Comparison of ENCODE assay signal across 8 cellular contexts in the genomic region with DNA sequence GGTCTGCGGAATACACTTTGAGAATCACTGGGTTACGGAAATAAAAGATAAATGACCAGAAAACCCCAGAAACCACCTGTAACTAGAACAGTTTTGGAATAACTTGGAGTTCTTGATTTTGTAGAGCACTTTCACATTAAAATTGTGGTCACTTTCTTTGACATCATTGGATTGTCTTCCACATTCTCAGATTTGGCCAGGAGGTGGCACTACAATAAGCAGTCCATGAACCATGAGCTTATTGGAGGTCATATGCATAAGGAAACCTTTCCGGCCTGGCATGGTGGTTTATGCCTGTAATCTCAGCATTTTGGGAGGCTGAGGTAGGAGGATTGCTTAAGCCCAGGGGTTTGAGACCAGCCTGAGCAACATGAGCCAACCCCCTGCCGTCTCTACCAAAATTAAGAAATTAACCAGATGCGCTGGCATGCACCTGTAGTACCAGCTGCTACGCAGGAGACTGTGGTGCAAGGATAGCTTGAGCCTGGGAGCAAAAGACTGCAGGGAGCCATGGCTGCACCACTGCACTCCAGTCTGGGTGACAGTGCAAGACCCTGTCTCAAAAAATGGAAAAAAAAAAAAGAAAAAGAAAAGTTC.
DNase-seq lines count a peak whose midpoint lies in the region; ATAC-seq and TF ChIP-seq lines count a peak whose summit lies in the region.

No MANE protein-coding gene starts in this region.

- no peaks in the 10 kb centered on the region for H3K9me3 ChIP-seq in CD4-positive, CD25-positive, alpha-beta regulatory T cell (ENCODE audit: control insufficient read depth in 2 of 2, low read length in 2 of 2)

- no peaks in the 10 kb centered on the region for H3K4me1 Mint-ChIP-seq in CD4-positive, CD25-positive, alpha-beta regulatory T cell
- no peaks in the 10 kb centered on the region for H3K4me1 Mint-ChIP-seq in T-cell
- no peaks in the 10 kb centered on the region for H3K4me1 Mint-ChIP-seq in endothelial cell (ENCODE audit: unreplicated experiment)

- H3K27me3 ChIP-seq in CD4-positive, CD25-positive, alpha-beta regulatory T cell (ENCODE audit: control insufficient read depth, insufficient read depth, low read length) = peaks cover 2% of the 10 kb centered on the region

- H3K4me3 Mint-ChIP-seq in CD4-positive, CD25-positive, alpha-beta regulatory T cell = no peak overlapping the region
- H3K4me3 Mint-ChIP-seq in T-cell = no peak overlapping the region
- no peak overlapping the region for H3K4me3 Mint-ChIP-seq in endothelial cell (ENCODE audit: unreplicated experiment)

- H3K36me3 Mint-ChIP-seq in CD4-positive, CD25-positive, alpha-beta regulatory T cell = no peaks in the 10 kb centered on the region
- H3K36me3 Mint-ChIP-seq in T-cell (no peaks in the 10 kb centered on the region), endothelial cell (ENCODE audit: low read depth, unreplicated experiment) (no peaks in the 10 kb centered on the region)

- H3K36me3 ChIP-seq in CD4-positive, CD25-positive, alpha-beta regulatory T cell (ENCODE audit: control insufficient read depth, insufficient read depth, low read length) = no peaks in the 10 kb centered on the region

- TF ChIP-seq CTCF in endothelial cell (IDR thresholded peaks at IDR 0.05; ENCODE audit: unreplicated experiment) = peak; percentile 61

- no peaks in the 10 kb centered on the region for H3K9me3 Mint-ChIP-seq in CD4-positive, CD25-positive, alpha-beta regulatory T cell
- H3K9me3 Mint-ChIP-seq in T-cell = no peaks in the 10 kb centered on the region
- H3K9me3 Mint-ChIP-seq in endothelial cell (ENCODE audit: unreplicated experiment) = no peaks in the 10 kb centered on the region

- no peak overlapping the region for H3K27ac ChIP-seq in CD4-positive, CD25-positive, alpha-beta regulatory T cell (ENCODE audit: insufficient read depth, low read length, poor library complexity, severe bottlenecking)

- POLR2A ChIA-PET in T-cell (lab: Charles Lee) = no interaction called here

- H3K4me1 ChIP-seq in CD4-positive, CD25-positive, alpha-beta regulatory T cell (ENCODE audit: control insufficient read depth, insufficient read depth, low read length, poor library complexity, severe bottlenecking) = no peaks in the 10 kb centered on the region

- no peak for ATAC-seq in CD4-positive, CD25-positive, alpha-beta regulatory T cell (ENCODE audit: low read depth in 2 of 2)
- peak; percentile 74 for ATAC-seq in GM18508 (IDR thresholded peaks at IDR 0.05; ENCODE audit: insufficient read depth, unreplicated experiment)
- peak; percentile 77 for ATAC-seq in HG03520 (IDR thresholded peaks at IDR 0.05; ENCODE audit: unreplicated experiment)
- no peak for ATAC-seq in T-cell (replicated peaks in 1 of 4)
- no peak for ATAC-seq in HG03025 (IDR thresholded peaks at IDR 0.05; ENCODE audit: low FRiP score, unreplicated experiment)

- no peak overlapping the region for H3K4me3 ChIP-seq in CD4-positive, CD25-positive, alpha-beta regulatory T cell (ENCODE audit: low read depth, low read length)

- DNase-seq in CD4-positive, CD25-positive, alpha-beta regulatory T cell = peak in 2 of 3 donors; percentile 12 to 53
- DNase-seq in T-cell = peak in 24 of 34 experiments; percentile 0 to 29 (median 10)
- peak; percentile 40 for DNase-seq in endothelial cell (ENCODE audit: low spot score)
- peak; percentile 8 for DNase-seq in non-pigmented ciliary epithelial cell (ENCODE audit: low read depth)
- DNase-seq in islet precursor cell = no peak

- H3K27ac Mint-ChIP-seq in CD4-positive, CD25-positive, alpha-beta regulatory T cell = no peak overlapping the region
- H3K27ac Mint-ChIP-seq in T-cell = no peak overlapping the region
- no peak overlapping the region for H3K27ac Mint-ChIP-seq in endothelial cell (ENCODE audit: unreplicated experiment)

- CTCF ChIA-PET in T-cell (lab: Charles Lee) = interaction anchor here (0.8 to 1.3 kb wide), 5 partner anchors 13 to 782 kb away, joined by 3 to 12 read pairs (median 5); partner anchors contain the start of gene CAND1 (in 1 of the 2)

- H3K27me3 Mint-ChIP-seq in CD4-positive, CD25-positive, alpha-beta regulatory T cell = peaks cover 21% of the 10 kb centered on the region
- peaks cover 4 to 17% of the 10 kb centered on the region in 2 donors for H3K27me3 Mint-ChIP-seq in T-cell
- no peaks in the 10 kb centered on the region for H3K27me3 Mint-ChIP-seq in endothelial cell (ENCODE audit: unreplicated experiment)

Comparison
In these comparisons a context has a peak if more than half of its experiments do, and no peak if none do; other contexts are left out.
1. ATAC-seq: peak in GM18508 (single experiment) and HG03520 (single experiment); none in CD4-positive, CD25-positive, alpha-beta regulatory T cell (0 of 2), T-cell (0 of 4) and HG03025 (single experiment).